9 cellular contexts compared by ENCODE assay signal in the genomic region with DNA sequence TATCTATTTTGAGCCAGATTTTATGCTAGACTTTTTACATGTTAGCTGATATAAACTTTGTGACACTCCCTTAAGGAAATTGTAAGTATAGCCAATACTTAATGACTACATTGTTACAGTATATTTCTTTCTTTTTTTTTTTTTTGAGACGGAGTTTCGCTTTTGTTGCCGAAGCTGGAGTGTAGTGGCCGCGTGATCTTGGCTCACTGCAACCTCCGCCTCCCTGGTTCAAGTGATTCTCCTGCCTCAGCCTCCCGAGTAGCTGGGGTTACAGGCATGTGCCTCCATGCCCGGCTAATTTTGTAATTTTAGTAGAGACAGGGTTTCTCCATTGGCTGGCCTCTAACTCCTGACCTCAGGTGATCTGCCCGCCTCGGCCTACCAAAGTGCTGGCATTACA. TPM values are rescaled to one million over a fixed set of nuclear protein-coding genes. Genes with fewer than 3 reads are reported as not detected.
A peak's percentile ranks its signal among the peaks of the same experiment; 100 is the strongest.
DNase-seq lines count a peak whose midpoint lies in the region; ATAC-seq and TF ChIP-seq lines count a peak whose summit lies in the region.
"Not testable (repeated sequence)": the region's sequence is repeated elsewhere in the genome, so short reads cannot be mapped to it uniquely, and the experiment has no call there.
"Had no signal": no experiment of that assay in that cellular context is flagged by ENCODE, and none has a peak within 500 bp of the region (broad histone marks: within the 10 kb centered on the region; RNA-seq: fewer than 3 reads in every experiment).

No MANE protein-coding gene starts in this region.

- ATAC-seq in T-cell (replicated peaks in 1 of 4); activated naive CD4-positive, alpha-beta T cell treated with anti-CD3 and anti-CD28 coated beads, Interleukin-2, amount 50 U/mL, for 72 hours: not testable (repeated sequence)
- ATAC-seq in left colon: peak; percentile 39

- intact Hi-C loops in activated CD4-positive, alpha-beta memory T cell treated with anti-CD3 and anti-CD28 coated beads for 36 hours (cut with micrococcal nuclease); left colon (cut with DNase I, micrococcal nuclease); thyroid gland (cut with DNase I): not testable (repeated sequence)

- H3K4me2 ChIP-seq in BLaER1 treated with 17β-estradiol and CSF1 and Interleukin-3, amounts not matched to agents 10 nM and 100 nM: peak overlapping the region; percentile 30 to 78 (median 58)

- peaks cover 0 to 42% (median 34%) of the 10 kb centered on the region in 11 experiments; a peak in 18 of 22 replicates for H3K9me3 ChIP-seq in BLaER1 treated with 17β-estradiol and CSF1 and Interleukin-3, amounts not matched to agents 10 nM and 100 nM (replicated peaks in 1 of 11)
- H3K9me3 ChIP-seq in thyroid gland: not testable (repeated sequence)

- H3K4me1 ChIP-seq in BLaER1 treated with 17β-estradiol and CSF1 and Interleukin-3, amounts not matched to agents 10 nM and 100 nM: peaks cover 26 to 64% (median 35%) of the 10 kb centered on the region in 10 experiments
- peaks cover 26 to 32% of the 10 kb centered on the region in 2 donors for H3K4me1 ChIP-seq in thyroid gland

- H3K27ac ChIP-seq in BLaER1 treated with 17β-estradiol and CSF1 and Interleukin-3, amounts not matched to agents 10 nM and 100 nM: peak overlapping the region in 9 of 11 experiments; percentile 5 to 60 (median 48); a peak in 12 of 22 replicates
- H3K27ac ChIP-seq in thyroid gland: peak overlapping the region in 2 of 3 donors; percentile 27 to 51

- H3K4me3 Mint-ChIP-seq in IgD-negative memory B cell (peak overlapping the region in 3 of 4 donors; percentile 18 to 90 (median 88)), T-cell (peak overlapping the region; percentile 40 to 52 (median 47)), osteocyte (ENCODE audit: unreplicated experiment) (peak overlapping the region; percentile 22)
- H3K4me3 Mint-ChIP-seq in activated CD4-positive, alpha-beta memory T cell treated with anti-CD3 and anti-CD28 coated beads for 36 hours: peak overlapping the region; percentile 37

- not testable (repeated sequence) for H3K9me3 Mint-ChIP-seq in IgD-negative memory B cell; T-cell; activated CD4-positive, alpha-beta memory T cell treated with anti-CD3 and anti-CD28 coated beads for 36 hours; activated naive CD4-positive, alpha-beta T cell treated with anti-CD3 and anti-CD28 coated beads, Interleukin-2, amount 50 U/mL, for 72 hours; osteocyte (ENCODE audit: unreplicated experiment)

- not testable (repeated sequence) for H3K36me3 Mint-ChIP-seq in IgD-negative memory B cell; T-cell; activated CD4-positive, alpha-beta memory T cell treated with anti-CD3 and anti-CD28 coated beads for 36 hours; osteocyte (ENCODE audit: unreplicated experiment)
- H3K36me3 Mint-ChIP-seq in activated naive CD4-positive, alpha-beta T cell treated with anti-CD3 and anti-CD28 coated beads, Interleukin-2, amount 50 U/mL, for 72 hours: peaks cover 0 to 17% of the 10 kb centered on the region in 2 donors

- peaks cover 4 to 73% (median 57%) of the 10 kb centered on the region in 11 experiments; a peak in 19 of 22 replicates for H3K36me3 ChIP-seq in BLaER1 treated with 17β-estradiol and CSF1 and Interleukin-3, amounts not matched to agents 10 nM and 100 nM
- not testable (repeated sequence) for H3K36me3 ChIP-seq in thyroid gland

- H3K27me3 ChIP-seq in BLaER1 treated with 17β-estradiol and CSF1 and Interleukin-3, amounts not matched to agents 10 nM and 100 nM; thyroid gland: not testable (repeated sequence)

- H4K20me1 ChIP-seq in BLaER1 treated with 17β-estradiol and CSF1 and Interleukin-3, amounts not matched to agents 10 nM and 100 nM: peaks cover 48 to 100% (median 93%) of the 10 kb centered on the region in 11 experiments; a peak in 21 of 22 replicates

- POLR2A ChIA-PET in T-cell (lab: Charles Lee); activated CD4-positive, alpha-beta memory T cell treated with anti-CD3 and anti-CD28 coated beads for 36 hours (lab: Charles Lee): not testable (repeated sequence)

- not testable (repeated sequence) for TF ChIP-seq CTCF in osteocyte (IDR thresholded peaks at IDR 0.05); thyroid gland (IDR thresholded peaks at IDR 0.05)

- H3K4me3 ChIP-seq in BLaER1 treated with 17β-estradiol and CSF1 and Interleukin-3, amounts not matched to agents 10 nM and 100 nM; thyroid gland (replicated peaks in 1 of 3): not testable (repeated sequence)

- peak overlapping the region in 3 of 11 experiments; percentile 4 to 9 (median 7); a peak in 3 of 22 replicates for H3K9ac ChIP-seq in BLaER1 treated with 17β-estradiol and CSF1 and Interleukin-3, amounts not matched to agents 10 nM and 100 nM

- CTCF ChIA-PET in T-cell (lab: Charles Lee): interaction anchor here in 1 of 2 donors (0.8 kb wide), 1 partner anchor 140 kb away, joined by 4 read pairs; no protein-coding TSS in a partner anchor
- CTCF ChIA-PET in activated CD4-positive, alpha-beta memory T cell treated with anti-CD3 and anti-CD28 coated beads for 36 hours (lab: Charles Lee): not testable (repeated sequence)

- H3K27ac Mint-ChIP-seq in IgD-negative memory B cell (peak overlapping the region in 2 of 3 donors; percentile 50 to 97), T-cell (peak overlapping the region; percentile 86 to 89), osteocyte (ENCODE audit: unreplicated experiment) (peak overlapping the region; percentile 82)
- peak overlapping the region; percentile 77 for H3K27ac Mint-ChIP-seq in activated CD4-positive, alpha-beta memory T cell treated with anti-CD3 and anti-CD28 coated beads for 36 hours
- peak overlapping the region; percentile 58 to 66 for H3K27ac Mint-ChIP-seq in activated naive CD4-positive, alpha-beta T cell treated with anti-CD3 and anti-CD28 coated beads, Interleukin-2, amount 50 U/mL, for 72 hours

- 92 to 93% methylated on average over 10 of the region's 10 CpGs for WGBS in thyroid gland, 2 donors

- not testable (repeated sequence) for TF ChIP-seq POLR2A in thyroid gland (IDR thresholded peaks at IDR 0.05)

- DNase-seq in T-cell; activated CD4-positive, alpha-beta memory T cell treated with anti-CD3 and anti-CD28 coated beads for 36 hours; activated naive CD4-positive, alpha-beta T cell treated with anti-CD3 and anti-CD28 coated beads, Interleukin-2, amount 50 U/mL, for 72 hours (ENCODE audit: low spot score in 2 of 2); left colon; osteocyte (ENCODE audit: extremely low spot score, unreplicated experiment); thyroid gland: not testable (repeated sequence)

- H3K4me1 Mint-ChIP-seq in IgD-negative memory B cell: peaks cover 62 to 65% (median 65%) of the 10 kb centered on the region in 3 donors
- H3K4me1 Mint-ChIP-seq in T-cell: peaks cover 76 to 81% (median 80%) of the 10 kb centered on the region in 3 donors
- peaks cover 65% of the 10 kb centered on the region for H3K4me1 Mint-ChIP-seq in activated CD4-positive, alpha-beta memory T cell treated with anti-CD3 and anti-CD28 coated beads for 36 hours (ENCODE audit: low read depth)
- peaks cover 43% of the 10 kb centered on the region for H3K4me1 Mint-ChIP-seq in osteocyte (ENCODE audit: unreplicated experiment)

- H3K27me3 Mint-ChIP-seq in IgD-negative memory B cell; T-cell; activated CD4-positive, alpha-beta memory T cell treated with anti-CD3 and anti-CD28 coated beads for 36 hours; osteocyte (ENCODE audit: unreplicated experiment): not testable (repeated sequence)

RNA-seq across cellular contexts. Expression of gene NDUFC1, which starts 11.1 kb away (rescaled TPM):
- 107 TPM for polyA plus RNA-seq in IgD-negative memory B cell
- 10 to 100 TPM; 19.6 to 29.1 (median 26.8) TPM for total RNA-seq in T-cell
- 10 to 100 TPM; 51.2 to 52.4 TPM for total RNA-seq in activated CD4-positive, alpha-beta memory T cell treated with anti-CD3 and anti-CD28 coated beads for 36 hours
- total RNA-seq in activated naive CD4-positive, alpha-beta T cell treated with anti-CD3 and anti-CD28 coated beads, Interleukin-2, amount 50 U/mL, for 72 hours: 10 to 100 TPM; 29.8 to 47.5 TPM
- 10 to 100 TPM; 82.1 to 89.9 TPM for total RNA-seq in left colon
- 40.9 and 43.7 TPM in 2 replicates for total RNA-seq in osteocyte
- 10 to 100 TPM; 27.9 to 92.4 (median 53.2) TPM for total RNA-seq in thyroid gland

RNA-seq across cellular contexts. Expression of gene NAA15, which starts 12.1 kb away (rescaled TPM):
- polyA plus RNA-seq in IgD-negative memory B cell: 38.9 TPM
- total RNA-seq in T-cell (10 to 100 TPM; 45.1 to 64.0 (median 50.7) TPM), left colon (10 to 100 TPM; 25.3 to 37.5 TPM), osteocyte (35.1 and 36.8 TPM in 2 replicates), thyroid gland (10 to 100 TPM; 21.7 to 47.7 (median 24.6) TPM)
- total RNA-seq in activated CD4-positive, alpha-beta memory T cell treated with anti-CD3 and anti-CD28 coated beads for 36 hours: 10 to 100 TPM; 91.2 to 95.8 TPM
- 10 to 100 TPM; 71.0 to 86.6 TPM for total RNA-seq in activated naive CD4-positive, alpha-beta T cell treated with anti-CD3 and anti-CD28 coated beads, Interleukin-2, amount 50 U/mL, for 72 hours

RNA-seq across cellular contexts. Expression of gene MGARP, which starts 33.4 kb away (rescaled TPM):
- 0.19 TPM for polyA plus RNA-seq in IgD-negative memory B cell
- total RNA-seq in T-cell: under 1 TPM in 4 of 5 donors, not detected in 1; 0.25 to 0.61 (median 0.39) TPM
- under 1 TPM in 1 of 2 experiments, not detected in 1; 0.22 TPM for total RNA-seq in activated CD4-positive, alpha-beta memory T cell treated with anti-CD3 and anti-CD28 coated beads for 36 hours
- total RNA-seq in activated naive CD4-positive, alpha-beta T cell treated with anti-CD3 and anti-CD28 coated beads, Interleukin-2, amount 50 U/mL, for 72 hours: under 1 TPM; 0.27 to 0.31 TPM
- under 1 TPM in 1 of 2 donors, not detected in 1; 0.22 TPM for total RNA-seq in left colon
- total RNA-seq in osteocyte: 5.1 and 5.2 TPM in 2 replicates
- 1 to 10 TPM in 2 of 4 donors, under 1 TPM in 2; 0.71 to 2.1 (median 1.1) TPM for total RNA-seq in thyroid gland
- total RNA-seq: HT1080 had no signal

Comparison
In these comparisons a context has a peak if more than half of its experiments do, and no peak if none do; other contexts are left out.
1. H3K4me3 Mint-ChIP-seq: peak in every context shown above with its lines; median percentile 88 in IgD-negative memory B cell; 47 in T-cell; 37 in activated CD4-positive, alpha-beta memory T cell treated with anti-CD3 and anti-CD28 coated beads for 36 hours; 22 in osteocyte.